8 cellular contexts compared by ENCODE assay signal in genomic region chr4:80125252-80126177, GRCh38. TPM values are rescaled to one million over a fixed set of nuclear protein-coding genes. Genes with fewer than 3 reads are reported as not detected.
DNase-seq lines count a peak whose midpoint lies in the region; ATAC-seq and TF ChIP-seq lines count a peak whose summit lies in the region.

No MANE protein-coding gene starts in this region.

- H3F3A ChIP-seq in DOHH2 (ENCODE audit: control insufficient read depth, insufficient read depth): no peaks in the 10 kb centered on the region

- H3K36me3 ChIP-seq in DOHH2 (ENCODE audit: control insufficient read depth, low read length): no peaks in the 10 kb centered on the region

- H3K4me1 ChIP-seq in DOHH2 (ENCODE audit: control insufficient read depth, low read length): no peaks in the 10 kb centered on the region

- no peaks in the 10 kb centered on the region for H4K20me1 ChIP-seq in DOHH2 (ENCODE audit: control insufficient read depth, insufficient read depth, low read depth, low read length)

- H3K27ac ChIP-seq in DOHH2 (ENCODE audit: low read depth, low read length): no peak overlapping the region

- peak; percentile 50 for TF ChIP-seq CTCF in DOHH2 (IDR thresholded peaks at IDR 0.05; ENCODE audit: low read depth, low read length, poor library complexity, severe bottlenecking)
- peak; percentile 68 for TF ChIP-seq CTCF in LNCaP clone FGC (IDR thresholded peaks at IDR 0.05; ENCODE audit: control insufficient read depth, extremely low read depth, insufficient read depth)
- peak; percentile 69 for TF ChIP-seq CTCF in fibroblast of pulmonary artery (IDR thresholded peaks at IDR 0.05; ENCODE audit: low read length, missing control alignments)

- H3K27me3 ChIP-seq in DOHH2 (ENCODE audit: control insufficient read depth, low read length): peaks cover 3% of the 10 kb centered on the region; the same call in 1 of the 2 replicates

- ATAC-seq in GM21367 (IDR thresholded peaks at IDR 0.05; ENCODE audit: unreplicated experiment) (peak; percentile 67), GM21529 (IDR thresholded peaks at IDR 0.05; ENCODE audit: unreplicated experiment) (no peak)

- H3K4me3 ChIP-seq in DOHH2 (ENCODE audit: low read length): no peak overlapping the region
- H3K4me3 ChIP-seq in LNCaP clone FGC (ENCODE audit: low read depth, low read length): no peak overlapping the region
- H3K4me3 ChIP-seq in fibroblast of pulmonary artery (replicated peaks; ENCODE audit: low read depth, low read length): no peak overlapping the region

- DNase-seq in LNCaP clone FGC (ENCODE audit: low read depth) (no peak), fibroblast of pulmonary artery (ENCODE audit: low read depth) (peak; percentile 55), ureter (ENCODE audit: low spot score) (no peak)
- DNase-seq in activated CD4-positive, alpha-beta T cell treated with anti-CD3 and anti-CD28 coated beads, Interleukin-2, amount 50 U/mL, for 4 hours: peak; percentile 14 to 17
- DNase-seq in stimulated activated naive CD4-positive, alpha-beta T cell treated with Interleukin-2 at 50 U/mL for 16 hours (lab: John Stamatoyannopoulos, UW): peak; percentile 2

- H3K9me2 ChIP-seq in DOHH2 (replicated peaks; ENCODE audit: control insufficient read depth, low read length): no peaks in the 10 kb centered on the region

- no peaks in the 10 kb centered on the region for H3K9me3 ChIP-seq in DOHH2 (ENCODE audit: control insufficient read depth, insufficient read depth, low read length)

- H3K4me2 ChIP-seq in DOHH2 (ENCODE audit: low read length): no peak overlapping the region

- no peaks in the 10 kb centered on the region for H3K79me2 ChIP-seq in DOHH2 (ENCODE audit: control insufficient read depth, low read length)

RNA-seq across cellular contexts. Expression of gene ANTXR2, which starts 52.5 kb away (rescaled TPM):
- total RNA-seq in ureter: 77.1 TPM

Comparison
In these comparisons a context has a peak if more than half of its experiments do, and no peak if none do; other contexts are left out.
1. DNase-seq: peak in activated CD4-positive, alpha-beta T cell treated with anti-CD3 and anti-CD28 coated beads, Interleukin-2, amount 50 U/mL, for 4 hours (2 of 2), fibroblast of pulmonary artery (single experiment) and stimulated activated naive CD4-positive, alpha-beta T cell treated with Interleukin-2 at 50 U/mL for 16 hours (single experiment); none in LNCaP clone FGC (single experiment) and ureter (single experiment).
2. Peak in every context shown above with its lines, with median percentiles within 50 percentile points of each other: CTCF ChIP-seq.